2 cellular contexts compared by ENCODE assay signal in genomic region chr6:30444451-30444742, GRCh38.
TF ChIP-seq lines count a peak whose summit lies in the region.

No MANE protein-coding gene starts in this region.

TF ChIP-seq in HepG2, 621 proteins besides CTCF, POLR2A, EP300 and RAD21:
- TF ChIP-seq ZBTB25 (CRISPR knock-in tag; IDR thresholded peaks at IDR 0.05) (no peak), PRDM10 (CRISPR knock-in tag; IDR thresholded peaks at IDR 0.05; ENCODE audit: low read depth) (0 out of 2 replicates have a peak, but pooled peaks have one; percentile 18)

TF ChIP-seq in WTC11, 78 proteins besides CTCF, POLR2A, EP300 and RAD21 (continued from another document):
- no peak for TF ChIP-seq AR (CRISPR knock-in tag; IDR thresholded peaks at IDR 0.05)
- TF ChIP-seq PRRX2 (CRISPR knock-in tag; IDR thresholded peaks at IDR 0.05) = no peak
- no peak for TF ChIP-seq E2F5 (CRISPR knock-in tag; IDR thresholded peaks at IDR 0.05)
- TF ChIP-seq NFE2L1 (CRISPR knock-in tag; IDR thresholded peaks at IDR 0.05) = no peak
- no peak for TF ChIP-seq ZBTB43 (CRISPR knock-in tag; IDR thresholded peaks at IDR 0.05)
